15 cellular contexts compared by ENCODE assay signal in the genomic region with DNA sequence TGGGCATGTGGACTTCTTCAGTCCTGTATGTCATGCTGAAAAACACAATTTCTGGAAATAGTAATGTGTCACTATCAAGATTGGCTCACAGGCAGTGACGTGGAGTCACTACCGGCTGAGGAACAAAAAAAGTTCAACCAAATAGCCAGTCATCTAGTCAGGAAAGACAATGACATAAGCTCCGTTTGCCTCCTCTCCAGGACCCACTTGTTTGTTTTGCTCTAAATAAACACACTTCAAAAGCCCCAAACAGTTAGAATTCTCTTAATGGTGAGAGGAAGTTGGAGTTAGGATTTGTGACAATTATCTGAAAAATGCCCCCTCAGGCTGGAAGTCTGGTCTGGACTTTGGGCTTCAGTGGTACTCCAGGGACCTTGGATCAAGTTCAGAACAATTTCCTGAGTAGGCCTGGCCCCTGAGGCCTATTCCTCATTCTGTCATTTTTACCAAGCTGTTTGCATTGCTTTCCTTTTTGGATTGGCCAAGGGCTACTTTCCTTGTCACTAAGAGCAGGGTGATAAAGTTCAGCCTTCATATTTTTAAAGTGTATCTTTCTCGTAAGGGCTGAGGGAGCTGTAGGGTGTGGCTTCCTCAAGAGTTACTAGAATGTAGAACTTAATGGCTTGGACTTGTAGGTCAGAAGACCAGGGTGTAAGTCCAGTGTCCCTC.
DNase-seq lines count a peak whose midpoint lies in the region; ATAC-seq and TF ChIP-seq lines count a peak whose summit lies in the region.
"Had no signal": no experiment of that assay in that cellular context is flagged by ENCODE, and none has a peak within 500 bp of the region (broad histone marks: within the 10 kb centered on the region; RNA-seq: fewer than 3 reads in every experiment).

No MANE protein-coding gene starts in this region.

- peak overlapping the region; percentile 62 for H3K27ac Mint-ChIP-seq in chondrocyte (ENCODE audit: unreplicated experiment)
- H3K27ac Mint-ChIP-seq: activated T-cell treated with anti-CD3 and anti-CD28 coated beads, Interleukin-2, amount 50 U/mL, for 24 hours; type B pancreatic cell had no signal

- H3K4me3 Mint-ChIP-seq in chondrocyte (ENCODE audit: unreplicated experiment): no peak overlapping the region
- H3K4me3 Mint-ChIP-seq: activated T-cell treated with anti-CD3 and anti-CD28 coated beads, Interleukin-2, amount 50 U/mL, for 24 hours; type B pancreatic cell had no signal

- H3K4me1 Mint-ChIP-seq in chondrocyte (ENCODE audit: low read depth): peaks cover 28% of the 10 kb centered on the region

- H3K4me1 ChIP-seq in spleen (peaks cover 2 to 22% (median 8%) of the 10 kb centered on the region in 6 donors), MM.1S (ENCODE audit: low read length) (peaks cover 5% of the 10 kb centered on the region; the same call in 1 of the 2 replicates)
- H3K4me1 ChIP-seq: HAP-1 had no signal

- H3K79me2 ChIP-seq in MM.1S (ENCODE audit: low read length): no peaks in the 10 kb centered on the region

- no peak for TF ChIP-seq CTCF in chondrocyte (IDR thresholded peaks at IDR 0.05)
- TF ChIP-seq CTCF in spleen (IDR thresholded peaks at IDR 0.05 in 8 of 11, conservative IDR thresholded peaks at IDR 0.05 in 3 of 11): no peak
- TF ChIP-seq CTCF in MM.1S (IDR thresholded peaks at IDR 0.05; ENCODE audit: low read length): no peak

- H3K27me3 Mint-ChIP-seq in chondrocyte (ENCODE audit: low read depth): no peaks in the 10 kb centered on the region
- H3K27me3 Mint-ChIP-seq: activated T-cell treated with anti-CD3 and anti-CD28 coated beads, Interleukin-2, amount 50 U/mL, for 24 hours; type B pancreatic cell had no signal

- no peaks in the 10 kb centered on the region for H3F3A ChIP-seq in MM.1S (ENCODE audit: insufficient read depth, low read length)

- TF ChIP-seq POLR2A in spleen (IDR thresholded peaks at IDR 0.05): no peak

- H3K9me3 ChIP-seq in spleen (no peaks in the 10 kb centered on the region), MM.1S (replicated peaks; ENCODE audit: insufficient read depth, low read length) (no peaks in the 10 kb centered on the region)
- H3K9me3 ChIP-seq: HAP-1 had no signal

- no peaks in the 10 kb centered on the region for H3K36me3 Mint-ChIP-seq in chondrocyte (ENCODE audit: low read depth)
- H3K36me3 Mint-ChIP-seq: type B pancreatic cell had no signal

- H3K9ac ChIP-seq in MM.1S (ENCODE audit: low read length): no peak overlapping the region

- H4K20me1 ChIP-seq in MM.1S (ENCODE audit: insufficient read depth, low read length): no peaks in the 10 kb centered on the region

- 49 to 78% (median 62%) methylated on average over 4 of the region's 4 CpGs for WGBS in spleen, 5 donors

- H3K36me3 ChIP-seq in spleen (no peaks in the 10 kb centered on the region), MM.1S (replicated peaks; ENCODE audit: insufficient read depth, low read length) (no peaks in the 10 kb centered on the region)
- H3K36me3 ChIP-seq: HAP-1 had no signal

- peaks cover 8% of the 10 kb centered on the region for H3K9me3 Mint-ChIP-seq in chondrocyte (ENCODE audit: low read depth)
- H3K9me3 Mint-ChIP-seq: activated T-cell treated with anti-CD3 and anti-CD28 coated beads, Interleukin-2, amount 50 U/mL, for 24 hours had no signal

- ATAC-seq in left colon (peak; percentile 76), HG02938 (IDR thresholded peaks at IDR 0.05; ENCODE audit: unreplicated experiment) (no peak)
- ATAC-seq: GM12878, SK-N-SH treated with all-trans-retinoic acid at 6 μM for 48 hours had no signal

- H3K27ac ChIP-seq in spleen: peak overlapping the region in 7 of 8 donors; percentile 45 to 68 (median 47)
- H3K27ac ChIP-seq in MM.1S (ENCODE audit: low read length): no peak overlapping the region

- H3K4me3 ChIP-seq in spleen (no peak overlapping the region), MM.1S (ENCODE audit: low read length) (no peak overlapping the region)
- H3K4me3 ChIP-seq: GM12878, HAP-1 had no signal

- intact Hi-C loops in left colon (cut with DNase I, micrococcal nuclease) (no loop called here), spleen (cut with DNase I; ENCODE audit: low total_unique reads) (no loop called here)

- no peak overlapping the region for H2AFZ ChIP-seq in MM.1S (ENCODE audit: low read length)

- DNase-seq in NCI-H146 (lab: John Stamatoyannopoulos, UW): peak; percentile 20
- no peak for DNase-seq in NCI-H146 treated with DMSO at 0.1 percent for 48 hours (lab: John Stamatoyannopoulos, UW; ENCODE audit: unreplicated experiment)
- DNase-seq in chondrocyte (ENCODE audit: low spot score): no peak
- no peak for DNase-seq in left colon
- no peak for DNase-seq in spleen
- no peak for DNase-seq in MM.1S
- DNase-seq in AG08395 (ENCODE audit: low spot score): no peak
- DNase-seq: activated T-cell treated with anti-CD3 and anti-CD28 coated beads, Interleukin-2, amount 50 U/mL, for 24 hours; amygdala; NCI-H82 had no signal

- H3K27me3 ChIP-seq in spleen (replicated peaks in 1 of 7): no peaks in the 10 kb centered on the region
- no peaks in the 10 kb centered on the region for H3K27me3 ChIP-seq in MM.1S (replicated peaks; ENCODE audit: insufficient read depth, low read length)

- H3K9me2 ChIP-seq in MM.1S (replicated peaks; ENCODE audit: insufficient read depth, low read length): no peaks in the 10 kb centered on the region

- no peak overlapping the region for H3K4me2 ChIP-seq in MM.1S (ENCODE audit: low read depth, low read length)
